Comparison of ENCODE assay signal across 2 cellular contexts in genomic region chr2:102030502-102030854, GRCh38.
TF ChIP-seq lines count a peak whose summit lies in the region.

No MANE protein-coding gene starts in this region.

TF ChIP-seq in IMR-90, 13 proteins besides CTCF, POLR2A, EP300 and RAD21:
- TF ChIP-seq USF2 (IDR thresholded peaks at IDR 0.05; ENCODE audit: low read depth, low read length) (no peak), SMC3 (IDR thresholded peaks at IDR 0.05; ENCODE audit: low read depth, low read length) (no peak), CEBPB (IDR thresholded peaks at IDR 0.05; ENCODE audit: low read depth, low read length) (no peak), MAFK (IDR thresholded peaks at IDR 0.05; ENCODE audit: low read depth, low read length) (no peak), NFE2L2 (IDR thresholded peaks at IDR 0.05; ENCODE audit: low read depth, low read length) (no peak), CHD1 (IDR thresholded peaks at IDR 0.05; ENCODE audit: low read depth, low read length) (no peak), MAZ (IDR thresholded peaks at IDR 0.05; ENCODE audit: borderline replicate concordance, low read depth, low read length) (no peak), RFX5 (IDR thresholded peaks at IDR 0.05; ENCODE audit: low read depth, low read length) (no peak), FOS (IDR thresholded peaks at IDR 0.05; ENCODE audit: low read depth, low read length) (no peak), MXI1 (IDR thresholded peaks at IDR 0.05; ENCODE audit: borderline replicate concordance, low read depth, low read length) (no peak), BHLHE40 (IDR thresholded peaks at IDR 0.05; ENCODE audit: low read depth, low read length) (no peak), RCOR1 (IDR thresholded peaks at IDR 0.05; ENCODE audit: insufficient replicate concordance, low read length) (no peak), ELK1 (IDR thresholded peaks at IDR 0.05; ENCODE audit: borderline replicate concordance, low read depth, low read length) (no peak)

TF ChIP-seq in HepG2, 621 proteins besides CTCF, POLR2A, EP300 and RAD21 (continues in another document):
- TF ChIP-seq RBAK (CRISPR knock-in tag; IDR thresholded peaks at IDR 0.05) (no peak), SIN3A (IDR thresholded peaks at IDR 0.05; ENCODE audit: borderline replicate concordance, low read depth, low read length) (0 out of 2 replicates have a peak, but pooled peaks have one; percentile 3), ZNF30 (CRISPR knock-in tag; IDR thresholded peaks at IDR 0.05) (no peak), FIP1L1 (IDR thresholded peaks at IDR 0.05; ENCODE audit: borderline replicate concordance, insufficient read depth, low read depth, low read length) (no peak), ZNF891 (CRISPR knock-in tag; IDR thresholded peaks at IDR 0.05) (no peak), ZNF644 (CRISPR knock-in tag; IDR thresholded peaks at IDR 0.05; ENCODE audit: low read depth) (no peak), NFYC (CRISPR knock-in tag; IDR thresholded peaks at IDR 0.05) (no peak), ZNF24 (IDR thresholded peaks at IDR 0.05) (no peak), ARNTL (CRISPR knock-in tag; IDR thresholded peaks at IDR 0.05) (no peak), CHCHD3 (CRISPR knock-in tag; IDR thresholded peaks at IDR 0.05) (no peak), HINFP (CRISPR knock-in tag; IDR thresholded peaks at IDR 0.05; ENCODE audit: low read depth) (no peak), PRDM10 (CRISPR knock-in tag; IDR thresholded peaks at IDR 0.05; ENCODE audit: low read depth) (0 out of 2 replicates have a peak, but pooled peaks have one; percentile 3), KLF9 (CRISPR knock-in tag; IDR thresholded peaks at IDR 0.05; ENCODE audit: low read depth) (no peak), ZNF629 (CRISPR knock-in tag; conservative IDR thresholded peaks at IDR 0.05) (peak; percentile 97), NFYB (CRISPR knock-in tag; IDR thresholded peaks at IDR 0.05) (no peak), NFAT5 (CRISPR knock-in tag; IDR thresholded peaks at IDR 0.05) (no peak), ATF6 (CRISPR knock-in tag; conservative IDR thresholded peaks at IDR 0.05) (no peak), ZNF770 (CRISPR knock-in tag; IDR thresholded peaks at IDR 0.05) (no peak), ZNF850 (CRISPR knock-in tag; conservative IDR thresholded peaks at IDR 0.05) (no peak), SKIL (CRISPR knock-in tag; IDR thresholded peaks at IDR 0.05; ENCODE audit: borderline replicate concordance) (no peak), PAXIP1 (CRISPR knock-in tag; conservative IDR thresholded peaks at IDR 0.05) (no peak), ADNP (CRISPR knock-in tag; IDR thresholded peaks at IDR 0.05) (peak; percentile 18; the same call in 1 of the 2 replicates), MXD3 (CRISPR knock-in tag; IDR thresholded peaks at IDR 0.05) (no peak), TBP (CRISPR knock-in tag; IDR thresholded peaks at IDR 0.05) (no peak), HOXD1 (CRISPR knock-in tag; IDR thresholded peaks at IDR 0.05) (no peak), ZSCAN9 (CRISPR knock-in tag; IDR thresholded peaks at IDR 0.05; ENCODE audit: borderline replicate concordance) (no peak), FOXA3 (CRISPR knock-in tag; IDR thresholded peaks at IDR 0.05) (no peak), NBN (conservative IDR thresholded peaks at IDR 0.05) (no peak), JDP2 (CRISPR knock-in tag; IDR thresholded peaks at IDR 0.05; ENCODE audit: borderline replicate concordance) (no peak), HMG20A (CRISPR knock-in tag; IDR thresholded peaks at IDR 0.05; ENCODE audit: borderline replicate concordance) (no peak), ZMAT3 (CRISPR knock-in tag; conservative IDR thresholded peaks at IDR 0.05) (no peak; the same call in 1 of the 2 replicates), KDM3A (CRISPR knock-in tag; IDR thresholded peaks at IDR 0.05; ENCODE audit: low read depth) (no peak), FOSL2 (CRISPR knock-in tag; IDR thresholded peaks at IDR 0.05) (no peak), ZNF530 (CRISPR knock-in tag; IDR thresholded peaks at IDR 0.05; ENCODE audit: low read depth) (no peak), SP140L (CRISPR knock-in tag; IDR thresholded peaks at IDR 0.05; ENCODE audit: borderline replicate concordance) (no peak)
